In the genomic region with DNA sequence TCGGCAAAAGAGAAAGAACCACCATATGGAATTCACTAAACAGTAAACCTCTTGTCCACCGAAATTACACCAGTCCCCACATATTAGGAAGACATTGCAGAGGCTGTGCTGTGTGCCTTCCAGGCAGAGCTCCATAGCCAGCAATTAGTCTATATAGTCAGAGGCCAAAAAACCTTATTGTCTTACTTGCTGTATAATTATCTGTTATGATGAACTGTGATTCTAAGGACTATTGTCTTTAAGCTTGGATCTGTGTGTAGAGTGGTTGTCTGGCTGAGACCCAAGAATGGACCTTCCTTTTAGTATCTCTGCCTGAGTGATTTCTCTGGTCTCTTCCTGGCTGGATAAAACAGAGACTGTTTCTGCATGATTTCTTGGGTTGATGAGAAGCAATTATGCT, we compare ENCODE assay signal across 22 cellular contexts.
DNase-seq lines count a peak whose midpoint lies in the region; ATAC-seq lines count a peak whose summit lies in the region.
"Had no signal": no experiment of that assay in that cellular context is flagged by ENCODE, and none has a peak within 500 bp of the region (broad histone marks: within the 10 kb centered on the region; RNA-seq: fewer than 3 reads in every experiment).

No MANE protein-coding gene starts in this region.

- in situ Hi-C loops in G401 (cut with HindIII; ENCODE audit: low sequenced_read_pairs) = no loop called here

- ATAC-seq in HG03039 (IDR thresholded peaks at IDR 0.05; ENCODE audit: unreplicated experiment) (no peak), GM18498 (IDR thresholded peaks at IDR 0.05; ENCODE audit: unreplicated experiment) (no peak)
- ATAC-seq: activated CD8-positive, alpha-beta T cell treated with anti-CD3 and anti-CD28 coated beads, Interleukin-2, amount 10 ng/mL, durations not matched to agents 7 days and 5 days; GM12878; HCT116; stimulated activated naive B cell treated with anti-CD40 and anti-IgM and Interleukin-4, amounts not matched to agents 10 μg/mL and 1 μg/mL and 100 μg/mL, for 72 hours had no signal

- DNase-seq in NCI-H1092 (lab: John Stamatoyannopoulos, UW) (peak; percentile 72), NCI-H146 treated with DMSO at 0.1 percent for 48 hours (lab: John Stamatoyannopoulos, UW; ENCODE audit: unreplicated experiment) (peak; percentile 97), NCI-H2227 treated with DMSO at 0.1 percent for 48 hours (lab: John Stamatoyannopoulos, UW) (peak; percentile 33), lung microvascular endothelial cell (ENCODE audit: low read depth in 2 of 2) (peak; percentile 13 to 20), G401 (ENCODE audit: low spot score) (no peak)
- DNase-seq: activated CD8-positive, alpha-beta T cell treated with anti-CD3 and anti-CD28 coated beads, Interleukin-2, amount 10 ng/mL, durations not matched to agents 7 days and 5 days; activated naive CD4-positive, alpha-beta T cell treated with Interleukin-2 at 50 U/mL for 16 hours; activated T-cell treated with anti-CD3 and anti-CD28 coated beads, Interleukin-2, amount 50 U/mL, for 1 hour; amygdala; CD4-positive, alpha-beta memory T cell; DMS53; mesenchymal stem cell; MG63; NCI-H524 treated with DMSO at 0.1 percent for 48 hours; nucleus accumbens; SHP77; stimulated activated naive B cell treated with anti-CD40 and anti-IgM and Interleukin-4, amounts not matched to agents 10 μg/mL and 1 μg/mL and 100 μg/mL, for 72 hours; uterus had no signal
